Comparison of ENCODE assay signal across 10 cellular contexts in genomic region chr21:46668381-46668780, GRCh38. TPM values are rescaled to one million over a fixed set of nuclear protein-coding genes. Genes with fewer than 3 reads are reported as not detected.
DNase-seq lines count a peak whose midpoint lies in the region; ATAC-seq, FAIRE-seq and TF ChIP-seq lines count a peak whose summit lies in the region.
"Had no signal": no experiment of that assay in that cellular context is flagged by ENCODE, and none has a peak within 500 bp of the region (broad histone marks: within the 10 kb centered on the region; RNA-seq: fewer than 3 reads in every experiment).

No MANE protein-coding gene starts in this region.

- intact Hi-C loops in K562 (cut with micrococcal nuclease), result no loop called here

- H3K9ac ChIP-seq in K562 (ENCODE audit: insufficient read depth in 1 of 2, low read depth in 2 of 2, low read length in 2 of 2) (no peak overlapping the region), mesenchymal stem cell (ENCODE audit: low read length) (peak overlapping the region; percentile 73)

- H3K36me3 ChIP-seq in K562 (ENCODE audit: control insufficient read depth, insufficient read depth, low read length), result peaks cover 7% of the 10 kb centered on the region; the same call in 1 of the 3 replicates
- peaks cover 16 to 24% of the 10 kb centered on the region in 2 experiments for H3K36me3 ChIP-seq in mesenchymal stem cell (ENCODE audit: control insufficient read depth in 1 of 2, insufficient read depth in 2 of 2, low read depth in 1 of 2, low read length in 2 of 2)

- no peak overlapping the region for H3K4ac ChIP-seq in mesenchymal stem cell (ENCODE audit: low read depth in 1 of 2, low read length in 2 of 2)

- H3K27ac ChIP-seq in AG04450 (ENCODE audit: low read depth, low read length) (no peak overlapping the region), K562 (ENCODE audit: extremely low read depth, low read depth, low read length) (no peak overlapping the region), mesenchymal stem cell (ENCODE audit: low read length, poor library complexity, severe bottlenecking) (no peak overlapping the region)

- CTCF ChIA-PET in AG04450 (lab: Charles Lee) (no interaction called here), K562 (lab: Yijun Ruan, JAX; ENCODE audit: low intra/inter-chr PET ratio) (no interaction called here)

- FAIRE-seq in K562 (lab: Jason Lieb, UNC), result no peak

- TF ChIP-seq POLR2A in K562 (conservative IDR thresholded peaks at IDR 0.05), result no peak

- H3K4me3 ChIP-seq in AG04450 (ENCODE audit: low read depth, low read length) (peak overlapping the region; percentile 62), HFF-Myc (replicated peaks; ENCODE audit: low read depth, low read length) (peak overlapping the region; percentile 62), K562 (no peak overlapping the region), mesenchymal stem cell (ENCODE audit: insufficient read depth in 1 of 2, low read depth in 1 of 2, low read length in 2 of 2) (peak overlapping the region in 1 of 2 experiments; percentile 76)

- no peak overlapping the region for H2BK5ac ChIP-seq in mesenchymal stem cell (ENCODE audit: low read depth, low read length, poor library complexity, severe bottlenecking)

- TF ChIP-seq CTCF in AG04450 (IDR thresholded peaks at IDR 0.05; ENCODE audit: low read depth, low read length) (no peak), HFF-Myc (IDR thresholded peaks at IDR 0.05; ENCODE audit: low read depth, low read length, missing control alignments) (no peak), K562 (IDR thresholded peaks at IDR 0.05 in 2 of 3, conservative IDR thresholded peaks at IDR 0.05 in 1 of 3; ENCODE audit: insufficient read depth in 2 of 3, low read depth in 1 of 3, low read length in 3 of 3) (no peak)

- in situ Hi-C loops in K562 (cut with MboI), result no loop called here

- ATAC-seq in K562, result no peak
- no peak for ATAC-seq in HG03571 (IDR thresholded peaks at IDR 0.05; ENCODE audit: unreplicated experiment)
- ATAC-seq in GM21447 (IDR thresholded peaks at IDR 0.05; ENCODE audit: unreplicated experiment), result no peak

- peaks cover 13% of the 10 kb centered on the region for H3K27me3 ChIP-seq in AG04450 (ENCODE audit: control insufficient read depth, insufficient read depth, low read length)
- no peaks in the 10 kb centered on the region for H3K27me3 ChIP-seq in K562 (ENCODE audit: control insufficient read depth in 2 of 2, insufficient read depth in 2 of 2, low read length in 2 of 2)
- peaks cover 3 to 27% of the 10 kb centered on the region in 2 experiments for H3K27me3 ChIP-seq in mesenchymal stem cell (ENCODE audit: control insufficient read depth in 1 of 2, insufficient read depth in 1 of 2, low read length in 2 of 2)

- no peak overlapping the region for H4K8ac ChIP-seq in mesenchymal stem cell (ENCODE audit: low read length)

- no peak overlapping the region for H3K18ac ChIP-seq in mesenchymal stem cell (ENCODE audit: low read depth in 1 of 2, low read length in 2 of 2)

- H4K20me1 ChIP-seq in K562 (replicated peaks; ENCODE audit: control insufficient read depth, insufficient read depth, low read length), result no peaks in the 10 kb centered on the region

- H3K9me1 ChIP-seq in K562 (ENCODE audit: control insufficient read depth, insufficient read depth, low read length), result no peaks in the 10 kb centered on the region

- no TSS peak for BruUV-seq in K562 (replicated peaks; lab: Mats Ljungman, UMichigan)

- H2AFZ ChIP-seq in K562 (ENCODE audit: low read depth, low read length) (no peak overlapping the region), mesenchymal stem cell (ENCODE audit: low read depth, low read length) (no peak overlapping the region)

- no peaks in the 10 kb centered on the region for H3K79me1 ChIP-seq in mesenchymal stem cell (replicated peaks; ENCODE audit: low read length, poor library complexity, severe bottlenecking)

- no peak overlapping the region for H3K23ac ChIP-seq in mesenchymal stem cell (ENCODE audit: low read length in 2 of 2)

- H3K4me1 ChIP-seq in K562 (replicated peaks in 1 of 2; ENCODE audit: control insufficient read depth in 2 of 2, insufficient read depth in 2 of 2, low read length in 2 of 2) (peaks cover 0 to 10% of the 10 kb centered on the region in 2 experiments; a peak in 1 of 5 replicates), mesenchymal stem cell (ENCODE audit: control insufficient read depth, insufficient read depth, low read depth, low read length) (peaks cover 11% of the 10 kb centered on the region)

- DNase-seq in AG04450 (ENCODE audit: low read depth, low spot score) (no peak), HFF-Myc (ENCODE audit: extremely low read depth, low read depth) (no peak), K562 (ENCODE audit: extremely low read depth in 1 of 4, low spot score in 3 of 4) (no peak), mesenchymal stem cell (no peak), DMS114 treated with DMSO at 0.1 percent for 48 hours (lab: John Stamatoyannopoulos, UW; ENCODE audit: unreplicated experiment) (no peak), DMS 273 (lab: John Stamatoyannopoulos, UW; ENCODE audit: unreplicated experiment) (no peak)
- DNase-seq: activated CD4-positive, CD25-positive, alpha-beta regulatory T cell; stimulated activated naive CD4-positive, alpha-beta T cell treated with Interleukin-2 at 50 U/mL for 16 hours had no signal

- peaks cover 4% of the 10 kb centered on the region; the same call in 1 of the 2 replicates for H3K9me3 ChIP-seq in AG04450 (ENCODE audit: control insufficient read depth, insufficient read depth, low read length)
- H3K9me3 ChIP-seq in K562 (replicated peaks; ENCODE audit: control insufficient read depth, insufficient read depth, low read depth, low read length), result no peaks in the 10 kb centered on the region
- no peaks in the 10 kb centered on the region for H3K9me3 ChIP-seq in mesenchymal stem cell (ENCODE audit: control insufficient read depth, low read length)

- H3K4me2 ChIP-seq in K562 (ENCODE audit: insufficient read depth, low read length) (no peak overlapping the region), mesenchymal stem cell (ENCODE audit: low read length, poor library complexity, severe bottlenecking) (peak overlapping the region; percentile 69)

- 27% methylated on average over 2 of the region's 2 CpGs for WGBS in K562 (ENCODE audit: insufficient coverage, low coverage, missing lambda C conversion rate)
- WGBS in mesenchymal stem cell, result no CpG with 5 or more reads among the region's 2 CpGs

- no peak overlapping the region for H2BK12ac ChIP-seq in mesenchymal stem cell (ENCODE audit: low read length in 2 of 2)

- H2BK15ac ChIP-seq in mesenchymal stem cell (ENCODE audit: low read depth, poor library complexity, severe bottlenecking), result no peak overlapping the region

- H4K91ac ChIP-seq in mesenchymal stem cell (ENCODE audit: low read length), result no peak overlapping the region

- no peak for TF ChIP-seq RAD21 in K562 (CRISPR knock-in tag; conservative IDR thresholded peaks at IDR 0.05 in 1 of 2, IDR thresholded peaks at IDR 0.05 in 1 of 2)

- no peak overlapping the region for H3K14ac ChIP-seq in mesenchymal stem cell (ENCODE audit: low read length in 2 of 2)

- POLR2A ChIA-PET in AG04450 (lab: Yijun Ruan, JAX), result interaction anchor here (0.9 kb wide), 1 partner anchor 33 kb away, joined by 4 read pairs; the partner anchor contains the start of gene PRMT2
- POLR2A ChIA-PET in K562 (lab: Yijun Ruan, JAX), result interaction anchor here (0.6 kb wide), 1 partner anchor 345 kb away, joined by 3 read pairs; no protein-coding TSS in a partner anchor

- TF ChIP-seq EP300 in K562 (IDR thresholded peaks at IDR 0.05; ENCODE audit: low read length), result no peak

- H2AK5ac ChIP-seq in mesenchymal stem cell (ENCODE audit: low read length, severe bottlenecking), result no peak overlapping the region

- no peak overlapping the region for H2BK120ac ChIP-seq in mesenchymal stem cell (ENCODE audit: low read depth, low read length)

- no peaks in the 10 kb centered on the region for H3K79me2 ChIP-seq in K562 (ENCODE audit: control insufficient read depth, insufficient read depth, low read length)

TF ChIP-seq in K562, 482 proteins besides CTCF, POLR2A, EP300 and RAD21 (continues in another document):
- peak; percentile 42; the same call in 1 of the 2 replicates for TF ChIP-seq MAFF (IDR thresholded peaks at IDR 0.05; ENCODE audit: low read length)
- no peak for TF ChIP-seq ARNT (IDR thresholded peaks at IDR 0.05)
- TF ChIP-seq C11orf30 (IDR thresholded peaks at IDR 0.05; ENCODE audit: low read depth), result peak; percentile 42; the same call in 1 of the 2 replicates
- peak; percentile 85 for TF ChIP-seq ZNF316 (IDR thresholded peaks at IDR 0.05)

RNA-seq across cellular contexts. Expression of gene PRMT2, which starts 32.9 kb away (rescaled TPM):
- polyA plus RNA-seq in AG04450 (2011; rRNA removed) (140 and 153 TPM in 2 replicates), K562 (2011; rRNA removed) (85.7 and 87.0 TPM in 2 replicates), K562 (2014; fragmentation: Illumina TruSeq; extraction: Trizol) (49.8 and 56.3 TPM in 2 replicates), K562 (2014; fragmentation: Nextera tagmentation; extraction: Ambion mirVana) (10 to 100 TPM; 37.2 to 70.9 TPM), K562 (2014; rRNA removed) (69.6 and 73.7 TPM in 2 replicates)
- 91.5 and 106 TPM in 2 replicates for polyA minus RNA-seq in AG04450 (2011; rRNA and poly(A)+ RNA removed)
- 57.9 and 74.0 TPM in 2 replicates for total RNA-seq in K562 (2011; cell fraction: chromatin; rRNA removed; ENCODE audit: low replicate concordance)
- 39.0 and 43.6 TPM in 2 replicates for total RNA-seq in K562 (2011; cell fraction: nucleolus; rRNA removed)
- total RNA-seq in K562 (2011; cell fraction: nucleoplasm; rRNA removed), result 48.0 and 70.5 TPM in 2 replicates
- total RNA-seq in K562 (2014; rRNA removed) (59.9 and 68.1 TPM in 2 replicates), K562 (2014; rRNA removed; fragmentation: Illumina TruSeq; extraction: Trizol) (35.1 and 43.5 TPM in 2 replicates), K562 (2015; rRNA removed; fragmentation: Illumina TruSeq; extraction: Trizol) (57.0 and 59.3 TPM in 2 replicates), K562 (2021) (48.0 and 52.7 TPM in 2 replicates)
- polyA plus RNA-seq in K562 (2011; cell fraction: cytosol; rRNA removed), result 87.3 and 99.4 TPM in 2 replicates
- 127 and 129 TPM in 2 replicates for polyA plus RNA-seq in K562 (2011; cell fraction: nucleus; rRNA removed)
- polyA plus RNA-seq in K562 (2012), result 72.9 and 73.8 TPM in 2 replicates
- 48.8 and 62.4 TPM in 2 replicates for polyA minus RNA-seq in K562 (2011; rRNA and poly(A)+ RNA removed)
- polyA minus RNA-seq in K562 (2011; cell fraction: cytosol; rRNA and poly(A)+ RNA removed), result 23.8 and 28.9 TPM in 2 replicates
- 30.3 and 39.5 TPM in 2 replicates for polyA minus RNA-seq in K562 (2011; cell fraction: nucleus; rRNA and poly(A)+ RNA removed)
- polyA plus RNA-seq in mesenchymal stem cell (2013, experiment 1 of 2), result 52.5 TPM
- 50.4 TPM for polyA plus RNA-seq in mesenchymal stem cell (2013, experiment 2 of 2)
